Comparison of ENCODE assay signal across 1 cellular context in genomic region chr2:62265116-62265515, GRCh38.
TF ChIP-seq lines count a peak whose summit lies in the region.

No MANE protein-coding gene starts in this region.

TF ChIP-seq in GM23338, 12 proteins besides CTCF, POLR2A, EP300 and RAD21 (continued from another document):
- TF ChIP-seq NANOG (IDR thresholded peaks at IDR 0.05; ENCODE audit: borderline replicate concordance) (no peak), EZH2 (IDR thresholded peaks at IDR 0.05; ENCODE audit: low read depth, unreplicated experiment) (no peak), ZNF462 (CRISPR knock-in tag; IDR thresholded peaks at IDR 0.05) (no peak)
